Comparison of ENCODE assay signal across 1 cellular context in genomic region chr11:131899954-131900580, GRCh38.
TF ChIP-seq lines count a peak whose summit lies in the region.

No MANE protein-coding gene starts in this region.

TF ChIP-seq in SK-N-SH, 30 proteins besides CTCF, POLR2A, EP300 and RAD21 (continued from another document):
- TF ChIP-seq REST (IDR thresholded peaks at IDR 0.05; ENCODE audit: low read depth, low read length) = no peak
- no peak for TF ChIP-seq MEF2A (IDR thresholded peaks at IDR 0.05; ENCODE audit: borderline replicate concordance, low read depth)
- no peak for TF ChIP-seq USF1 (IDR thresholded peaks at IDR 0.05; ENCODE audit: borderline replicate concordance, low read depth)
- TF ChIP-seq CHD2 (IDR thresholded peaks at IDR 0.05; ENCODE audit: low read length, partially characterized antibody) = no peak
- peak; percentile 59; the same call in 1 of the 2 replicates for TF ChIP-seq GATA2 (CRISPR knock-in tag; IDR thresholded peaks at IDR 0.05)
- no peak for TF ChIP-seq USF2 (IDR thresholded peaks at IDR 0.05; ENCODE audit: borderline replicate concordance, low read depth, low read length)
- 0 out of 2 replicates have a peak, but pooled peaks have one; percentile 23 for TF ChIP-seq TEAD4 (IDR thresholded peaks at IDR 0.05; ENCODE audit: borderline replicate concordance, insufficient read depth)
TF ChIP-seq in SK-N-SH: peak in this region for 7.
